ENCODE assay signal across 20 cellular contexts in genomic region chr2:163673522-163673921, GRCh38.
DNase-seq lines count a peak whose midpoint lies in the region; ATAC-seq and TF ChIP-seq lines count a peak whose summit lies in the region.
"Had no signal": no experiment of that assay in that cellular context is flagged by ENCODE, and none has a peak within 500 bp of the region (broad histone marks: within the 10 kb centered on the region; RNA-seq: fewer than 3 reads in every experiment).

No MANE protein-coding gene starts in this region.

- H4K20me1 ChIP-seq in OCI-LY3 (ENCODE audit: insufficient read depth, low read length) (no peaks in the 10 kb centered on the region), OCI-LY7 (ENCODE audit: insufficient read depth, low read length) (no peaks in the 10 kb centered on the region)

- DNase-seq in left ventricle myocardium inferior = no peak
- DNase-seq in heart left ventricle = no peak
- DNase-seq in OCI-LY7 (ENCODE audit: low spot score) = no peak
- no peak for DNase-seq in AML-193 (lab: John Stamatoyannopoulos, UW)
- no peak for DNase-seq in left lung
- DNase-seq: 8988T; ACHN; C1 segment of cervical spinal cord; Calu3; CD4-positive, alpha-beta memory T cell; COR-L47; DMS53; DMS79 treated with DMSO at 0.1 percent for 48 hours; GF-D8; GOT3 had no signal

- POLR2A ChIA-PET in OCI-LY7 (lab: Charles Lee) = no interaction called here

- no peak overlapping the region for H3K4me3 Mint-ChIP-seq in nephron
- H3K4me3 Mint-ChIP-seq in stimulated activated memory B cell treated with anti-CD40 and anti-IgM and Interleukin-4, amounts not matched to agents 10 μg/mL and 1 μg/mL and 100 μg/mL, for 72 hours = no peak overlapping the region
- H3K4me3 Mint-ChIP-seq: CD4-positive, alpha-beta memory T cell had no signal

- intact Hi-C loops in left ventricle myocardium inferior (cut with micrococcal nuclease) (no loop called here), heart left ventricle (cut with DNase I) (no loop called here), OCI-LY7 (cut with micrococcal nuclease; ENCODE audit: unreplicated experiment) (no loop called here), left lung (cut with DNase I) (no loop called here)

- peak overlapping the region; percentile 65 for H3K4me2 ChIP-seq in OCI-LY3 (ENCODE audit: low read length)
- H3K4me2 ChIP-seq in OCI-LY7 (ENCODE audit: low read length) = no peak overlapping the region
- H3K4me2 ChIP-seq: A549 had no signal

- H3K4me1 Mint-ChIP-seq in nephron = no peaks in the 10 kb centered on the region
- no peaks in the 10 kb centered on the region for H3K4me1 Mint-ChIP-seq in stimulated activated memory B cell treated with anti-CD40 and anti-IgM and Interleukin-4, amounts not matched to agents 10 μg/mL and 1 μg/mL and 100 μg/mL, for 72 hours
- H3K4me1 Mint-ChIP-seq: CD4-positive, alpha-beta memory T cell had no signal

- H3K4me1 ChIP-seq in left ventricle myocardium inferior (peaks cover 30% of the 10 kb centered on the region), heart left ventricle (peaks cover 0 to 14% (median 0%) of the 10 kb centered on the region in 12 donors), OCI-LY3 (ENCODE audit: low read length) (peaks cover 9% of the 10 kb centered on the region), OCI-LY7 (ENCODE audit: insufficient read depth, low read length, poor library complexity, severe bottlenecking) (no peaks in the 10 kb centered on the region), left lung (no peaks in the 10 kb centered on the region)
- H3K4me1 ChIP-seq: HAP-1 had no signal

- H3K9me3 Mint-ChIP-seq in nephron = no peaks in the 10 kb centered on the region
- no peaks in the 10 kb centered on the region for H3K9me3 Mint-ChIP-seq in stimulated activated memory B cell treated with anti-CD40 and anti-IgM and Interleukin-4, amounts not matched to agents 10 μg/mL and 1 μg/mL and 100 μg/mL, for 72 hours

- no peak for TF ChIP-seq POLR2A in heart left ventricle (IDR thresholded peaks at IDR 0.05)

- H3K9me2 ChIP-seq in OCI-LY7 (ENCODE audit: insufficient read depth, low read length) = no peaks in the 10 kb centered on the region

- CTCF ChIA-PET in OCI-LY7 (lab: Charles Lee; ENCODE audit: unreplicated experiment) = no interaction called here

- H3K27ac Mint-ChIP-seq in nephron = peak overlapping the region; percentile 13 to 68 (median 21)
- H3K27ac Mint-ChIP-seq in stimulated activated memory B cell treated with anti-CD40 and anti-IgM and Interleukin-4, amounts not matched to agents 10 μg/mL and 1 μg/mL and 100 μg/mL, for 72 hours = no peak overlapping the region
- H3K27ac Mint-ChIP-seq: CD4-positive, alpha-beta memory T cell had no signal

- no TSS peak for BruUV-seq in OCI-LY7 (replicated peaks; lab: Mats Ljungman, UMichigan)

- no peaks in the 10 kb centered on the region for H3K79me2 ChIP-seq in OCI-LY3 (ENCODE audit: low read length)
- no peaks in the 10 kb centered on the region for H3K79me2 ChIP-seq in OCI-LY7 (ENCODE audit: insufficient read depth, low read depth, low read length)

- WGBS in heart left ventricle, 4 donors = 86 to 98% (median 90%) methylated on average over 2 of the region's 2 CpGs

- H3K4me3 ChIP-seq in left ventricle myocardium inferior (no peak overlapping the region), heart left ventricle (no peak overlapping the region), OCI-LY3 (ENCODE audit: low read length) (peak overlapping the region; percentile 47; the same call in 1 of the 2 replicates), OCI-LY7 (ENCODE audit: low read depth, low read length, poor library complexity, severe bottlenecking) (no peak overlapping the region), left lung (no peak overlapping the region)
- H3K4me3 ChIP-seq: A549, HAP-1 had no signal

- TF ChIP-seq CTCF in left ventricle myocardium inferior (IDR thresholded peaks at IDR 0.05; ENCODE audit: borderline replicate concordance) (no peak), heart left ventricle (IDR thresholded peaks at IDR 0.05) (no peak), OCI-LY3 (IDR thresholded peaks at IDR 0.05; ENCODE audit: low read depth, low read length) (no peak), nephron (IDR thresholded peaks at IDR 0.05; ENCODE audit: unreplicated experiment in 3 of 3) (no peak), OCI-LY7 (conservative IDR thresholded peaks at IDR 0.05; ENCODE audit: low read length) (no peak), left lung (IDR thresholded peaks at IDR 0.05) (no peak)

- ATAC-seq in heart left ventricle (no peak), left lung (no peak)
- ATAC-seq in stimulated activated memory B cell treated with anti-CD40 and anti-IgM and Interleukin-4, amounts not matched to agents 10 μg/mL and 1 μg/mL and 100 μg/mL, for 72 hours = peak; percentile 51
- ATAC-seq: A549 had no signal

- H3K27me3 Mint-ChIP-seq in nephron (ENCODE audit: low read depth) = no peaks in the 10 kb centered on the region
- no peaks in the 10 kb centered on the region for H3K27me3 Mint-ChIP-seq in stimulated activated memory B cell treated with anti-CD40 and anti-IgM and Interleukin-4, amounts not matched to agents 10 μg/mL and 1 μg/mL and 100 μg/mL, for 72 hours
- H3K27me3 Mint-ChIP-seq: CD4-positive, alpha-beta memory T cell had no signal

- no peak overlapping the region for H3K9ac ChIP-seq in OCI-LY3 (ENCODE audit: low read length)

- H3K36me3 ChIP-seq in left ventricle myocardium inferior = no peaks in the 10 kb centered on the region
- H3K36me3 ChIP-seq in heart left ventricle = no peaks in the 10 kb centered on the region
- no peaks in the 10 kb centered on the region for H3K36me3 ChIP-seq in OCI-LY3 (replicated peaks; ENCODE audit: low read depth, low read length)
- no peaks in the 10 kb centered on the region for H3K36me3 ChIP-seq in OCI-LY7 (ENCODE audit: insufficient read depth, low read length)
- no peaks in the 10 kb centered on the region for H3K36me3 ChIP-seq in left lung
- H3K36me3 ChIP-seq: HAP-1 had no signal

- H3K9me3 ChIP-seq in left ventricle myocardium inferior (replicated peaks) (no peaks in the 10 kb centered on the region), heart left ventricle (no peaks in the 10 kb centered on the region), OCI-LY3 (ENCODE audit: insufficient read depth, low read length) (no peaks in the 10 kb centered on the region), OCI-LY7 (ENCODE audit: low read length) (no peaks in the 10 kb centered on the region), left lung (no peaks in the 10 kb centered on the region)
- H3K9me3 ChIP-seq: HAP-1 had no signal

- H2AFZ ChIP-seq in OCI-LY3 (ENCODE audit: low read depth, low read length) (no peak overlapping the region), OCI-LY7 (ENCODE audit: low read length) (no peak overlapping the region)

- peaks cover 6% of the 10 kb centered on the region for H3K36me3 Mint-ChIP-seq in nephron (ENCODE audit: low read depth)
- no peaks in the 10 kb centered on the region for H3K36me3 Mint-ChIP-seq in stimulated activated memory B cell treated with anti-CD40 and anti-IgM and Interleukin-4, amounts not matched to agents 10 μg/mL and 1 μg/mL and 100 μg/mL, for 72 hours
- H3K36me3 Mint-ChIP-seq: CD4-positive, alpha-beta memory T cell had no signal

- H3K27me3 ChIP-seq in left ventricle myocardium inferior (ENCODE audit: low read depth) (no peaks in the 10 kb centered on the region), heart left ventricle (no peaks in the 10 kb centered on the region), OCI-LY3 (ENCODE audit: low read depth, low read length) (no peaks in the 10 kb centered on the region), left lung (no peaks in the 10 kb centered on the region)

- H3K27ac ChIP-seq in left ventricle myocardium inferior (replicated peaks) (peak overlapping the region; percentile 1), heart left ventricle (no peak overlapping the region), OCI-LY3 (ENCODE audit: low read length) (no peak overlapping the region), OCI-LY7 (ENCODE audit: low read depth, low read length, poor library complexity, severe bottlenecking) (no peak overlapping the region), left lung (no peak overlapping the region)
- H3K27ac ChIP-seq: A549 had no signal
